29 cellular contexts compared by ENCODE assay signal in the genomic region with DNA sequence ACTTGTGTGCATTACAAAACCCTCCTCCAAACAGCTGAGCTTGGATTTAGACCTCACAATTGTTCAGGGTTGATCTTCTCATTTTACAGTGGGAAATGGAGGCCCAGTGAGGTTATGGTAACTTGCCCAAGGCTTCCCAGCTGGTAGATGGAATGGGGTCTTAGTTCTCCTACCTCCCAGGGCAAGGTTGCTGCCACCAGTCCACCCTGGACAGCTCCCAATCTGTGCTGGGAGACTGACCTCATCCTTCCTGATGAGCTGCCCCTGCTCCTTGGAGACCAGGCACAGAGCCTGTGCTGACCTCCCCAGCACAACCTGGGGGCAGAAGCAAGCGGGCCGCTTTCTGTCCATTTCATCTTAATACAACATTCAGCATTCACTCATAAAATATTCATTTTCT.
A peak's percentile ranks its signal among the peaks of the same experiment; 100 is the strongest.
DNase-seq lines count a peak whose midpoint lies in the region; ATAC-seq and TF ChIP-seq lines count a peak whose summit lies in the region.
"Had no signal": no experiment of that assay in that cellular context is flagged by ENCODE, and none has a peak within 500 bp of the region (broad histone marks: within the 10 kb centered on the region; RNA-seq: fewer than 3 reads in every experiment).

No MANE protein-coding gene starts in this region.

- no peak for TF ChIP-seq CTCF in VCaP (conservative IDR thresholded peaks at IDR 0.05)

- ATAC-seq in GM18519 (IDR thresholded peaks at IDR 0.05; ENCODE audit: low FRiP score, unreplicated experiment): no peak
- no peak for ATAC-seq in GM21381 (IDR thresholded peaks at IDR 0.05; ENCODE audit: unreplicated experiment)
- ATAC-seq: A549; activated T-cell treated with anti-CD3 and anti-CD28 coated beads, Interleukin-2, amount 50 U/mL, for 72 hours; gastrocnemius medialis; stimulated activated naive CD8-positive, alpha-beta T cell treated with anti-CD3 and anti-CD28 coated beads, Interleukin-15, Interleukin-2, amounts not matched to agents 100 U/mL and 50 U/mL, for 24 hours had no signal

- peak overlapping the region; percentile 99 for H3K27ac ChIP-seq in VCaP
- H3K27ac ChIP-seq: A549, C4-2B, gastrocnemius medialis, PC-9, spleen, tibial artery had no signal

- DNase-seq in A172 (ENCODE audit: low spot score) (peak; percentile 17), GM03348 (ENCODE audit: low spot score) (peak; percentile 45), iPS-NIHi7 (ENCODE audit: extremely low spot score) (peak; percentile 72), NCI-H1048 (lab: John Stamatoyannopoulos, UW) (no peak), nucleus accumbens (lab: John Stamatoyannopoulos, UW) (no peak)
- DNase-seq: activated CD4-positive, alpha-beta T cell treated with anti-CD3 and anti-CD28 coated beads for 48 hours; activated naive CD4-positive, alpha-beta T cell treated with anti-CD3 and anti-CD28 coated beads, Interleukin-2, amount 50 U/mL, for 16 hours; activated T-cell treated with anti-CD3 and anti-CD28 coated beads, Interleukin-2, amount 50 U/mL, for 72 hours; anterior cingulate cortex; cerebellar nuclear complex; erythroblast; gastrocnemius medialis; hypothalamus; kidney; NCI-H1105 treated with DMSO at 0.1 percent for 48 hours; NCI-H2081; NCI-H446; occipital lobe; PC-9; SIG-M5; stimulated activated CD4-positive, alpha-beta T cell treated with anti-CD3 and anti-CD28 coated beads, Interleukin-4, amount 100 ng/mL, for 1 hour; stimulated activated naive CD8-positive, alpha-beta T cell treated with anti-CD3 and anti-CD28 coated beads, Interleukin-15, Interleukin-2, amounts not matched to agents 100 U/mL and 50 U/mL, for 24 hours; tibial artery had no signal

Comparison
In these comparisons a context has a peak if more than half of its experiments do, and no peak if none do; other contexts are left out.
1. DNase-seq: peak in A172 (single experiment), GM03348 (single experiment) and iPS-NIHi7 (single experiment); none in NCI-H1048 (single experiment) and nucleus accumbens (0 of 56).